Comparison of ENCODE assay signal across 10 cellular contexts in genomic region chr3:37456270-37456708, GRCh38. TPM values are rescaled to one million over a fixed set of nuclear protein-coding genes. Genes with fewer than 3 reads are reported as not detected.
DNase-seq lines count a peak whose midpoint lies in the region; ATAC-seq and TF ChIP-seq lines count a peak whose summit lies in the region.
"Had no signal": no experiment of that assay in that cellular context is flagged by ENCODE, and none has a peak within 500 bp of the region (broad histone marks: within the 10 kb centered on the region; RNA-seq: fewer than 3 reads in every experiment).

No MANE protein-coding gene starts in this region.

- peak overlapping the region; percentile 37 for H3K4me2 ChIP-seq in osteoblast (ENCODE audit: insufficient read depth, low read length)

- H3K9me3 Mint-ChIP-seq in stimulated activated naive CD8-positive, alpha-beta T cell treated with anti-CD3 and anti-CD28 coated beads, Interleukin-15, amount 100 ng/mL, for 72 hours = no peaks in the 10 kb centered on the region

- ATAC-seq in Right ventricle myocardium superior (ENCODE audit: poor library complexity) = peak; percentile 77
- ATAC-seq in stimulated activated naive CD8-positive, alpha-beta T cell treated with anti-CD3 and anti-CD28 coated beads, Interleukin-15, amount 100 ng/mL, for 72 hours = no peak

- peaks cover 5% of the 10 kb centered on the region for H3K4me1 ChIP-seq in osteoblast (ENCODE audit: insufficient read depth, low read length)

- H3K4me3 ChIP-seq in osteoblast (ENCODE audit: insufficient read depth, low read length) = no peak overlapping the region

- peaks cover 10% of the 10 kb centered on the region for H3K4me1 Mint-ChIP-seq in stimulated activated naive CD8-positive, alpha-beta T cell treated with anti-CD3 and anti-CD28 coated beads, Interleukin-15, amount 100 ng/mL, for 72 hours

- no peak overlapping the region for H2AFZ ChIP-seq in osteoblast (ENCODE audit: low read length)

- peaks cover 72% of the 10 kb centered on the region for H3K27me3 ChIP-seq in osteoblast (ENCODE audit: insufficient read depth, low read length)

- no peaks in the 10 kb centered on the region for H3K9me3 ChIP-seq in osteoblast (ENCODE audit: low read depth, low read length)

- H3K27ac Mint-ChIP-seq in stimulated activated naive CD8-positive, alpha-beta T cell treated with anti-CD3 and anti-CD28 coated beads, Interleukin-15, amount 100 ng/mL, for 72 hours = no peak overlapping the region

- DNase-seq in AG20443 (ENCODE audit: low spot score) (peak; percentile 28), SK-N-DZ (ENCODE audit: low spot score) (peak; percentile 30), Right ventricle myocardium superior (peak; percentile 88), osteoblast (ENCODE audit: insufficient read length, low spot score, missing footprints) (peak; percentile 81), NCI-H2107 (lab: John Stamatoyannopoulos, UW) (no peak), cerebellar cortex (ENCODE audit: low spot score) (no peak), iPS-NIHi7 (ENCODE audit: extremely low spot score) (no peak)
- no peak for DNase-seq in stimulated activated naive CD8-positive, alpha-beta T cell treated with anti-CD3 and anti-CD28 coated beads, Interleukin-15, amount 100 ng/mL, for 72 hours
- DNase-seq: activated CD4-positive, alpha-beta T cell treated with anti-CD3 and anti-CD28 coated beads for 4 hours; CD4-positive, CD25-positive, alpha-beta regulatory T cell had no signal

- intact Hi-C loops in Right ventricle myocardium superior (cut with DNase I) = loop anchor here (5.0 kb wide), 1 partner anchor 36 kb away; no protein-coding TSS in a partner anchor

- peaks cover 73% of the 10 kb centered on the region for H3K27me3 Mint-ChIP-seq in stimulated activated naive CD8-positive, alpha-beta T cell treated with anti-CD3 and anti-CD28 coated beads, Interleukin-15, amount 100 ng/mL, for 72 hours

- no peaks in the 10 kb centered on the region for H4K20me1 ChIP-seq in osteoblast (ENCODE audit: insufficient read depth, low read length)

- H3K4me3 Mint-ChIP-seq in stimulated activated naive CD8-positive, alpha-beta T cell treated with anti-CD3 and anti-CD28 coated beads, Interleukin-15, amount 100 ng/mL, for 72 hours = no peak overlapping the region
- H3K4me3 Mint-ChIP-seq: CD4-positive, CD25-positive, alpha-beta regulatory T cell had no signal

- TF ChIP-seq CTCF in osteoblast (IDR thresholded peaks at IDR 0.05; ENCODE audit: extremely low read depth, low read depth, low read length) = no peak

- H3K36me3 ChIP-seq in osteoblast (ENCODE audit: insufficient read depth, low read length) = no peaks in the 10 kb centered on the region

- H3K79me2 ChIP-seq in osteoblast (ENCODE audit: insufficient read depth, low read length) = no peaks in the 10 kb centered on the region

- no peak overlapping the region for H3K27ac ChIP-seq in osteoblast (ENCODE audit: low read depth, low read length)

RNA-seq across cellular contexts. Expression of gene ITGA9, which starts 4.3 kb away (rescaled TPM):
- polyA plus RNA-seq in SK-N-DZ (2014; cell fraction: cytosol; rRNA removed) = 3.0 and 3.4 TPM in 2 replicates
- 1.3 and 2.5 TPM in 2 replicates for polyA plus RNA-seq in SK-N-DZ (2014; cell fraction: nucleus; rRNA removed)
- total RNA-seq in Right ventricle myocardium superior (50.3 TPM), osteoblast (0.29 and 0.36 TPM in 2 replicates)
- polyA plus RNA-seq: CD4-positive, CD25-positive, alpha-beta regulatory T cell had no signal

Comparison
In these comparisons a context has a peak if more than half of its experiments do, and no peak if none do; other contexts are left out.
1. DNase-seq: peak in AG20443 (single experiment), SK-N-DZ (single experiment), Right ventricle myocardium superior (single experiment) and osteoblast (single experiment); none in NCI-H2107 (single experiment), cerebellar cortex (single experiment), stimulated activated naive CD8-positive, alpha-beta T cell treated with anti-CD3 and anti-CD28 coated beads, Interleukin-15, amount 100 ng/mL, for 72 hours (0 of 2) and iPS-NIHi7 (single experiment).
2. RNA of gene ITGA9, which starts 4.3 kb away (total RNA-seq): 50.3 TPM in Right ventricle myocardium superior (single experiment); 0.29 to 0.36 TPM in osteoblast; every median in the first group is over 10 times any median in the second.